Comparison of ENCODE assay signal across 16 cellular contexts in the genomic region with DNA sequence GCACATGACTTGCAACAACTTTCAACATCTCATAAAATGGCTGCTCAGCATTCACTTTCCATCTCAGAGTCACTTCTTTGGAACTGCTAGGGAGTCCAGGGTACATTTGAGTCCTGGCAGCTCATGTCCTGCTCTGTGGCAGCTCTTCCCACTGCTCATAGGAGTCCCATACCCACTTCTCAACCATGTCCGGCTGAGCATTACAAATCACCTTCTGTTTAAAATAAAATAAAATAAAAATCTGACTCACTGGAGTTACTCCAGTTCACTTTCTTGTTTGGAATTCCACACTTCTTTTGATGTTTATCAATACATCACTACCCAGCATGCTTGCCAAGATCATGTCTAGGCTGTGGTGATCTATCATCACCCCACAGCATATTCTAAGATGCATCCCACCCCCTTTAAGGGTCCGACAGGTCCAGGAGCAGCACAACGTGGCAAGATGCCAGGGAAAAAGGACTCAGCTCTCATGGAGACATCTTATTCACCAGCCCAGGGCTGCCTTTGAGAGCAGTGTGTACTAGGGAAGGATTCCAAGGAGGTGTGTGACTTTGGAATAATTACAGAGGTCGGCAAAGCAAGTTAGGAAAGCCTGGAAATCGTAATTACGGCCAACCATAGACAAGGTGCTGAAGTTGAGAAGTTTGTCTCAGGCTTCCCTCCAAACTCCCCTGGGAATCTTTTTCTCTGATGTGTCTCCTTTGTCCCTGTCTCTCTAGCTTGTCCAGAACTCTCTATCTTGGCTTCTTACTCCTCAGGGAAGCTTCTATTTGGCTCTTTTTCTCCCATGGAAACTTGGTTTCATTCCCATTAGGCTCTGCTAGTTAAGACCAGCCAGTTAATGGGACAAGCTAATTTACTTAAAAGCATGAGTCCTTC.
DNase-seq lines count a peak whose midpoint lies in the region; ATAC-seq and TF ChIP-seq lines count a peak whose summit lies in the region.
"Had no signal": no experiment of that assay in that cellular context is flagged by ENCODE, and none has a peak within 500 bp of the region (broad histone marks: within the 10 kb centered on the region; RNA-seq: fewer than 3 reads in every experiment).

No MANE protein-coding gene starts in this region.

- no peaks in the 10 kb centered on the region for H3K9me3 Mint-ChIP-seq in Calu3 (ENCODE audit: low read depth, unreplicated experiment)
- H3K9me3 Mint-ChIP-seq: activated naive CD8-positive, alpha-beta T cell treated with anti-CD3 and anti-CD28 coated beads, Interleukin-2, amount 10 ng/mL, durations not matched to agents 7 days and 5 days; CD8-positive, alpha-beta T cell; stimulated activated naive CD8-positive, alpha-beta T cell treated with anti-CD3 and anti-CD28 coated beads, Interleukin-15, Interleukin-2, amounts not matched to agents 100 ng/mL and 50 ng/mL, for 24 hours had no signal

- H3K4me1 ChIP-seq in stomach smooth muscle (ENCODE audit: control insufficient read depth, insufficient read depth, low read length), result peaks cover 17% of the 10 kb centered on the region
- H3K4me1 ChIP-seq: psoas muscle had no signal

- no TSS peak for BruUV-seq in Calu3 (replicated peaks; lab: Mats Ljungman, UMichigan)

- TF ChIP-seq CTCF in Calu3 (IDR thresholded peaks at IDR 0.05; ENCODE audit: unreplicated experiment), result no peak

- H3K4me1 Mint-ChIP-seq in Calu3 (ENCODE audit: low read depth, unreplicated experiment), result peaks cover 22% of the 10 kb centered on the region
- H3K4me1 Mint-ChIP-seq: activated CD8-positive, alpha-beta memory T cell treated with anti-CD3 and anti-CD28 coated beads, Interleukin-2, amount 10 ng/mL, durations not matched to agents 7 days and 5 days had no signal

- H3K4me3 Mint-ChIP-seq in Calu3 (ENCODE audit: low read depth, unreplicated experiment), result no peak overlapping the region
- H3K4me3 Mint-ChIP-seq: activated CD8-positive, alpha-beta memory T cell treated with anti-CD3 and anti-CD28 coated beads, Interleukin-2, amount 10 ng/mL, durations not matched to agents 7 days and 5 days; activated naive CD8-positive, alpha-beta T cell treated with anti-CD3 and anti-CD28 coated beads, Interleukin-2, amount 10 ng/mL, durations not matched to agents 7 days and 5 days; CD8-positive, alpha-beta T cell; stimulated activated naive CD8-positive, alpha-beta T cell treated with anti-CD3 and anti-CD28 coated beads, Interleukin-15, Interleukin-2, amounts not matched to agents 100 ng/mL and 50 ng/mL, for 24 hours had no signal

- H3K36me3 Mint-ChIP-seq in Calu3 (ENCODE audit: insufficient read depth, unreplicated experiment), result no peaks in the 10 kb centered on the region
- H3K36me3 Mint-ChIP-seq: activated CD8-positive, alpha-beta memory T cell treated with anti-CD3 and anti-CD28 coated beads, Interleukin-2, amount 10 ng/mL, durations not matched to agents 7 days and 5 days; activated naive CD8-positive, alpha-beta T cell treated with anti-CD3 and anti-CD28 coated beads, Interleukin-2, amount 10 ng/mL, durations not matched to agents 7 days and 5 days; CD8-positive, alpha-beta T cell had no signal

- H3K27me3 Mint-ChIP-seq in Calu3 (ENCODE audit: unreplicated experiment), result peaks cover 36% of the 10 kb centered on the region

- DNase-seq in GOT3 (lab: John Stamatoyannopoulos, UW) (peak; percentile 28), astrocyte of the hippocampus (ENCODE audit: low read depth, low spot score) (peak; percentile 91), glomerular visceral epithelial cell (ENCODE audit: extremely low spot score) (peak; percentile 64), Calu3 (no peak)
- DNase-seq: activated CD8-positive, alpha-beta memory T cell treated with anti-CD3 and anti-CD28 coated beads, Interleukin-2, amount 10 ng/mL, durations not matched to agents 7 days and 5 days; activated naive CD8-positive, alpha-beta T cell treated with anti-CD3 and anti-CD28 coated beads, Interleukin-2, amount 10 ng/mL, durations not matched to agents 7 days and 5 days; CD8-positive, alpha-beta T cell; NCI-H1092 treated with DMSO at 0.1 percent for 48 hours; psoas muscle; stimulated activated CD4-positive, alpha-beta T cell treated with anti-CD3 and anti-CD28 coated beads, Interleukin-4, amount 100 ng/mL, for 4 hours had no signal

- peak overlapping the region; percentile 50 for H3K27ac ChIP-seq in stomach smooth muscle (ENCODE audit: low read length)
- H3K27ac ChIP-seq: psoas muscle had no signal

- no peaks in the 10 kb centered on the region for H3K36me3 ChIP-seq in stomach smooth muscle (ENCODE audit: control insufficient read depth in 2 of 2, insufficient read depth in 2 of 2, low read length in 2 of 2)

- no peak overlapping the region for H3K27ac Mint-ChIP-seq in Calu3 (ENCODE audit: unreplicated experiment)
- H3K27ac Mint-ChIP-seq: activated CD8-positive, alpha-beta memory T cell treated with anti-CD3 and anti-CD28 coated beads, Interleukin-2, amount 10 ng/mL, durations not matched to agents 7 days and 5 days; activated naive CD8-positive, alpha-beta T cell treated with anti-CD3 and anti-CD28 coated beads, Interleukin-2, amount 10 ng/mL, durations not matched to agents 7 days and 5 days; CD8-positive, alpha-beta T cell; stimulated activated naive CD8-positive, alpha-beta T cell treated with anti-CD3 and anti-CD28 coated beads, Interleukin-15, Interleukin-2, amounts not matched to agents 100 ng/mL and 50 ng/mL, for 24 hours had no signal

- intact Hi-C loops in Calu3 (cut with micrococcal nuclease; ENCODE audit: unreplicated experiment), result no loop called here

- peak overlapping the region; percentile 26 to 47 for H3K4me3 ChIP-seq in stomach smooth muscle (ENCODE audit: low read length in 2 of 2)
- H3K4me3 ChIP-seq: lung, psoas muscle had no signal

- CTCF ChIA-PET in Calu3 (lab: Charles Lee), result no interaction called here

- ATAC-seq in HG02970 (IDR thresholded peaks at IDR 0.05; ENCODE audit: low FRiP score, unreplicated experiment), result no peak
- ATAC-seq in HG03095 (IDR thresholded peaks at IDR 0.05; ENCODE audit: unreplicated experiment), result no peak
- no peak for ATAC-seq in GM19395 (IDR thresholded peaks at IDR 0.05; ENCODE audit: unreplicated experiment)
- ATAC-seq: activated CD8-positive, alpha-beta memory T cell treated with anti-CD3 and anti-CD28 coated beads, Interleukin-2, amount 10 ng/mL, durations not matched to agents 7 days and 5 days; CD8-positive, alpha-beta T cell; psoas muscle had no signal

- H3K9me3 ChIP-seq in stomach smooth muscle (ENCODE audit: control insufficient read depth in 2 of 2, low read length in 2 of 2), result no peaks in the 10 kb centered on the region
- H3K9me3 ChIP-seq: psoas muscle had no signal

- H3K27me3 ChIP-seq in stomach smooth muscle (ENCODE audit: control insufficient read depth in 1 of 2, insufficient read depth in 2 of 2, low read length in 2 of 2), result no peaks in the 10 kb centered on the region

- no peak overlapping the region for H3K9ac ChIP-seq in stomach smooth muscle (ENCODE audit: low read length in 2 of 2)
